In the genomic region with DNA sequence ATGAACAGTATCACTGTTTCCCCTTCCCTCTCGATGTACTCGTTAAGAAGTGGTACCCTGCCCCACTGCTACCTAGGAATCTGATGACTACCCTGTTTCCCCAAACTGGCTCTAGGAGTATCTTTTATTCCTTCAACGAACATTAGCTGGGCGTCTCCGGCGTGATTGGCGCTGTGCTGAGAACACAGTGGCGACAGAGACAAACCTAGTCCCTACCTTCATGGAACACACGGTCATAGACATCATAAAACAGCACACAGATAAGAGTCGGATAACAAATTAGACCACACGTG, we compare ENCODE assay signal across 8 cellular contexts. TPM values are rescaled to one million over a fixed set of nuclear protein-coding genes. Genes with fewer than 3 reads are reported as not detected.
DNase-seq lines count a peak whose midpoint lies in the region; ATAC-seq and TF ChIP-seq lines count a peak whose summit lies in the region.

No MANE protein-coding gene starts in this region.

- H3K27me3 Mint-ChIP-seq in effector memory CD8-positive, alpha-beta T cell = peaks cover 7 to 28% of the 10 kb centered on the region in 2 donors
- peaks cover 9 to 14% of the 10 kb centered on the region in 2 donors for H3K27me3 Mint-ChIP-seq in natural killer cell treated with Interleukin-12 subunit alpha and Interleukin-12 subunit beta and Interleukin-15 and Interleukin-18, amount 100 ng/mL, for 72 hours

- peak overlapping the region; percentile 63 for H2AFZ ChIP-seq in MM.1S (ENCODE audit: low read length)

- peaks cover 27% of the 10 kb centered on the region for H3K36me3 Mint-ChIP-seq in effector memory CD8-positive, alpha-beta T cell (ENCODE audit: insufficient read depth)
- H3K36me3 Mint-ChIP-seq in natural killer cell treated with Interleukin-12 subunit alpha and Interleukin-12 subunit beta and Interleukin-15 and Interleukin-18, amount 100 ng/mL, for 72 hours = peaks cover 4% of the 10 kb centered on the region

- no peak for DNase-seq in MM.1S
- DNase-seq in effector memory CD8-positive, alpha-beta T cell = peak in 1 of 3 experiments; percentile 27
- DNase-seq in natural killer cell treated with Interleukin-12 subunit alpha and Interleukin-12 subunit beta and Interleukin-15 and Interleukin-18, amount 100 ng/mL, for 72 hours (ENCODE audit: low spot score) = no peak
- no peak for DNase-seq in AML-193 (lab: John Stamatoyannopoulos, UW)
- no peak for DNase-seq in inferior parietal cortex (ENCODE audit: extremely low spot score)

- H3K4me3 Mint-ChIP-seq in effector memory CD8-positive, alpha-beta T cell = peak overlapping the region; percentile 89 to 96
- H3K4me3 Mint-ChIP-seq in natural killer cell treated with Interleukin-12 subunit alpha and Interleukin-12 subunit beta and Interleukin-15 and Interleukin-18, amount 100 ng/mL, for 72 hours = peak overlapping the region; percentile 95

- no peaks in the 10 kb centered on the region for H3K9me2 ChIP-seq in MM.1S (replicated peaks; ENCODE audit: insufficient read depth, low read length)

- peak overlapping the region; percentile 94 to 95 for H3K27ac Mint-ChIP-seq in effector memory CD8-positive, alpha-beta T cell
- H3K27ac Mint-ChIP-seq in natural killer cell treated with Interleukin-12 subunit alpha and Interleukin-12 subunit beta and Interleukin-15 and Interleukin-18, amount 100 ng/mL, for 72 hours = peak overlapping the region; percentile 81 to 95

- peaks cover 49% of the 10 kb centered on the region for H3K79me2 ChIP-seq in MM.1S (ENCODE audit: low read length)

- H3K9me3 Mint-ChIP-seq in effector memory CD8-positive, alpha-beta T cell = no peaks in the 10 kb centered on the region
- H3K9me3 Mint-ChIP-seq in natural killer cell treated with Interleukin-12 subunit alpha and Interleukin-12 subunit beta and Interleukin-15 and Interleukin-18, amount 100 ng/mL, for 72 hours = no peaks in the 10 kb centered on the region

- H3K4me1 Mint-ChIP-seq in effector memory CD8-positive, alpha-beta T cell (ENCODE audit: low read depth in 2 of 2) = peaks cover 24 to 27% of the 10 kb centered on the region in 2 donors
- H3K4me1 Mint-ChIP-seq in natural killer cell treated with Interleukin-12 subunit alpha and Interleukin-12 subunit beta and Interleukin-15 and Interleukin-18, amount 100 ng/mL, for 72 hours (ENCODE audit: low read depth in 2 of 2) = peaks cover 25 to 29% of the 10 kb centered on the region in 2 donors

- peak overlapping the region; percentile 73 to 97 (median 87) for H3K4me2 ChIP-seq in BLaER1 treated with 17β-estradiol and CSF1 and Interleukin-3, amounts not matched to agents 10 nM and 100 nM
- H3K4me2 ChIP-seq in MM.1S (ENCODE audit: low read depth, low read length) = peak overlapping the region; percentile 90

- peak overlapping the region; percentile 81 to 99 (median 94); a peak in 21 of 22 replicates for H3K27ac ChIP-seq in BLaER1 treated with 17β-estradiol and CSF1 and Interleukin-3, amounts not matched to agents 10 nM and 100 nM
- H3K27ac ChIP-seq in MM.1S (ENCODE audit: low read length) = peak overlapping the region; percentile 64; the same call in 1 of the 2 replicates

- peaks cover 4 to 45% (median 34%) of the 10 kb centered on the region in 11 experiments; a peak in 19 of 22 replicates for H4K20me1 ChIP-seq in BLaER1 treated with 17β-estradiol and CSF1 and Interleukin-3, amounts not matched to agents 10 nM and 100 nM
- H4K20me1 ChIP-seq in MM.1S (ENCODE audit: insufficient read depth, low read length) = no peaks in the 10 kb centered on the region

- peak overlapping the region; percentile 74 to 98 (median 80) for H3K4me3 ChIP-seq in BLaER1 treated with 17β-estradiol and CSF1 and Interleukin-3, amounts not matched to agents 10 nM and 100 nM
- peak overlapping the region; percentile 89 for H3K4me3 ChIP-seq in MM.1S (ENCODE audit: low read length)

- peak overlapping the region; percentile 91 to 99 (median 95) for H3K9ac ChIP-seq in BLaER1 treated with 17β-estradiol and CSF1 and Interleukin-3, amounts not matched to agents 10 nM and 100 nM
- H3K9ac ChIP-seq in MM.1S (ENCODE audit: low read length) = peak overlapping the region; percentile 77

- H3K4me1 ChIP-seq in BLaER1 treated with 17β-estradiol and CSF1 and Interleukin-3, amounts not matched to agents 10 nM and 100 nM = peaks cover 21 to 26% (median 24%) of the 10 kb centered on the region in 10 experiments
- 0 out of 2 replicates have a peak, but pooled peaks cover 4% of the 10 kb centered on the region for H3K4me1 ChIP-seq in MM.1S (ENCODE audit: low read length)

- TF ChIP-seq CTCF in MM.1S (IDR thresholded peaks at IDR 0.05; ENCODE audit: low read length) = no peak

- H3K27me3 ChIP-seq in BLaER1 treated with 17β-estradiol and CSF1 and Interleukin-3, amounts not matched to agents 10 nM and 100 nM = peaks cover 31 to 41% (median 41%) of the 10 kb centered on the region in 11 experiments
- H3K27me3 ChIP-seq in MM.1S (replicated peaks; ENCODE audit: insufficient read depth, low read length) = peaks cover 39% of the 10 kb centered on the region

- H3K9me3 ChIP-seq in BLaER1 treated with 17β-estradiol and CSF1 and Interleukin-3, amounts not matched to agents 10 nM and 100 nM (replicated peaks in 1 of 11) = no peaks in the 10 kb centered on the region
- H3K9me3 ChIP-seq in MM.1S (replicated peaks; ENCODE audit: insufficient read depth, low read length) = no peaks in the 10 kb centered on the region

- peaks cover 13% of the 10 kb centered on the region for H3F3A ChIP-seq in MM.1S (ENCODE audit: insufficient read depth, low read length)

- ATAC-seq in effector memory CD8-positive, alpha-beta T cell (replicated peaks) = no peak
- no peak for ATAC-seq in natural killer cell treated with Interleukin-12 subunit alpha and Interleukin-12 subunit beta and Interleukin-15 and Interleukin-18, amount 100 ng/mL, for 72 hours
- ATAC-seq in GM21447 (IDR thresholded peaks at IDR 0.05; ENCODE audit: unreplicated experiment) (no peak), HG03139 (IDR thresholded peaks at IDR 0.05; ENCODE audit: unreplicated experiment) (no peak)

- H3K36me3 ChIP-seq in BLaER1 treated with 17β-estradiol and CSF1 and Interleukin-3, amounts not matched to agents 10 nM and 100 nM = peaks cover 31 to 47% (median 36%) of the 10 kb centered on the region in 11 experiments
- no peaks in the 10 kb centered on the region for H3K36me3 ChIP-seq in MM.1S (replicated peaks; ENCODE audit: insufficient read depth, low read length)

RNA-seq across cellular contexts. Expression of gene SYMPK, which starts 0.7 kb away (rescaled TPM):
- 100 to 1,000 TPM; 107 to 217 TPM for total RNA-seq in natural killer cell treated with Interleukin-12 subunit alpha and Interleukin-12 subunit beta and Interleukin-15 and Interleukin-18, amount 100 ng/mL, for 72 hours

RNA-seq across cellular contexts. Expression of gene FOXA3, which starts 1.9 kb away (rescaled TPM):
- under 1 TPM in 1 of 2 donors, not detected in 1; 0.19 TPM for total RNA-seq in natural killer cell treated with Interleukin-12 subunit alpha and Interleukin-12 subunit beta and Interleukin-15 and Interleukin-18, amount 100 ng/mL, for 72 hours

RNA-seq across cellular contexts. Expression of gene IRF2BP1, which starts 23.7 kb away (rescaled TPM):
- total RNA-seq in natural killer cell treated with Interleukin-12 subunit alpha and Interleukin-12 subunit beta and Interleukin-15 and Interleukin-18, amount 100 ng/mL, for 72 hours = 10 to 100 TPM; 14.5 to 18.2 TPM

RNA-seq across cellular contexts. Expression of gene MYPOP, which starts 40.2 kb away (rescaled TPM):
- 10 to 100 TPM; 10.6 to 14.9 TPM for total RNA-seq in natural killer cell treated with Interleukin-12 subunit alpha and Interleukin-12 subunit beta and Interleukin-15 and Interleukin-18, amount 100 ng/mL, for 72 hours

RNA-seq across cellular contexts. Expression of gene RSPH6A, which starts 47.1 kb away (rescaled TPM):
- total RNA-seq in natural killer cell treated with Interleukin-12 subunit alpha and Interleukin-12 subunit beta and Interleukin-15 and Interleukin-18, amount 100 ng/mL, for 72 hours = under 1 TPM; 0.38 to 0.98 TPM
